Comparison of ENCODE assay signal across 14 cellular contexts in the genomic region with DNA sequence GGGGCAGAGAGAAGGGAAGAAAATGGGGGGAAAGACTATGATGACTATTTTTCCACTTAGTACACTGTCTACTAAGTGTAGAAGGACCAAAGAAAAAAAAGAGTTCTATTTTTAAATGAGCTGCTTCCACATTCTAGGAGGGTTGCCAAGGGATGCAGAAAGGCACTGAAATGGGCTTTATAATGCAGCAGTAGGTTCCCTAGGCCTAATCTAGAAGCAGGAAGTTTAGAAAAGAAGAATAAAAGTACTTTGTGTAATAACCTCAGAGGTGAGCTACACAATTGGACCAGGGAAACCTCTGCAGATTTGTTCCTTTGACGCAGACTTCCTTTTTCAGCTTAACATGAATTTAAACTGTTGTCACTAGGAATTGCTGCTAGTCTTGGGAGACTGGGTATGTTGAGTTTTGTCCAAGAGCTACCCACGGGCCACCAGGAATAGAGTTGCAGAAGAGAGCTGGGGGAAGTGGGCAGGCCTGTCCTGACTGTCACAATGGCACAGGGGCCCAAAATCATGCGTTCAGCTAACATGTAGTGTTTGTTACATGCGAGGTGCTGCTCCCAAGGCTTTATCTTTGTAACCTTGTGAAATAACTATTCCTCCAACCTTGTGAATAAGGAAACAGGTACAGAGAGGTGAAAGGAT. TPM values are rescaled to one million over a fixed set of nuclear protein-coding genes. Genes with fewer than 3 reads are reported as not detected.
DNase-seq lines count a peak whose midpoint lies in the region; ATAC-seq and TF ChIP-seq lines count a peak whose summit lies in the region.
"Had no signal": no experiment of that assay in that cellular context is flagged by ENCODE, and none has a peak within 500 bp of the region (broad histone marks: within the 10 kb centered on the region; RNA-seq: fewer than 3 reads in every experiment).

No MANE protein-coding gene starts in this region.

- H3K27ac ChIP-seq in SK-N-SH (ENCODE audit: low read depth in 2 of 2, low read length in 1 of 2), result no peak overlapping the region
- peak overlapping the region in 10 of 12 donors; percentile 26 to 78 (median 60) for H3K27ac ChIP-seq in heart left ventricle
- H3K27ac ChIP-seq in SJCRH30, result no peak overlapping the region
- no peak overlapping the region for H3K27ac ChIP-seq in foreskin keratinocyte

- no peaks in the 10 kb centered on the region for H4K20me1 ChIP-seq in SK-N-SH (ENCODE audit: insufficient read depth)

- WGBS in SK-N-SH (ENCODE audit: low lambda C conversion rate), result 88% methylated on average over 4 of the region's 4 CpGs
- WGBS in heart left ventricle, 4 donors, result 43 to 61% (median 55%) methylated on average over 3 to 4 of the region's 4 CpGs

- H3K27me3 ChIP-seq in SK-N-SH (ENCODE audit: insufficient read depth), result no peaks in the 10 kb centered on the region
- no peaks in the 10 kb centered on the region for H3K27me3 ChIP-seq in heart left ventricle
- no peaks in the 10 kb centered on the region for H3K27me3 ChIP-seq in SJCRH30
- H3K27me3 ChIP-seq in foreskin keratinocyte, result no peaks in the 10 kb centered on the region

- POLR2A ChIA-PET in SK-N-SH (lab: Yijun Ruan, JAX), result no interaction called here

- CTCF ChIA-PET in SK-N-SH (lab: Yijun Ruan, JAX), result interaction anchor here (0.7 to 0.9 kb wide), 2 partner anchors 13 to 14 kb away, joined by 3 read pairs; no protein-coding TSS in a partner anchor

- no peak overlapping the region for H3K4me3 ChIP-seq in SK-N-SH (ENCODE audit: low read depth in 2 of 2, low read length in 1 of 2)
- H3K4me3 ChIP-seq in heart left ventricle, result no peak overlapping the region
- no peak overlapping the region for H3K4me3 ChIP-seq in SJCRH30

- no peaks in the 10 kb centered on the region for H3K79me2 ChIP-seq in SK-N-SH (ENCODE audit: insufficient read depth)

- TF ChIP-seq CTCF in SK-N-SH (IDR thresholded peaks at IDR 0.05) (no peak), heart left ventricle (IDR thresholded peaks at IDR 0.05) (no peak), foreskin keratinocyte (conservative IDR thresholded peaks at IDR 0.05) (no peak)

- TF ChIP-seq RAD21 in SK-N-SH (IDR thresholded peaks at IDR 0.05; ENCODE audit: low read length), result no peak

- peaks cover 4% of the 10 kb centered on the region for H3F3A ChIP-seq in SK-N-SH (replicated peaks; ENCODE audit: insufficient read depth)

- intact Hi-C loops in heart left ventricle (cut with DNase I), result loop anchor here in 9 of 10 donors (2.0 to 10.0 kb wide), 9 partner anchors 32 to 250 kb away; a partner anchor contains a TSS
- intact Hi-C loops in sciatic nerve (cut with DNase I), result no loop called here

- H3K9me2 ChIP-seq in SK-N-SH, result no peaks in the 10 kb centered on the region

- H3K36me3 ChIP-seq in SK-N-SH (replicated peaks in 1 of 2; ENCODE audit: control insufficient read depth in 1 of 2, insufficient read depth in 2 of 2, low read length in 1 of 2) (no peaks in the 10 kb centered on the region), heart left ventricle (no peaks in the 10 kb centered on the region), SJCRH30 (no peaks in the 10 kb centered on the region)

- no peak for TF ChIP-seq EP300 in SK-N-SH (IDR thresholded peaks at IDR 0.05; ENCODE audit: borderline replicate concordance in 1 of 2, low read depth in 1 of 2, low read length in 1 of 2)

- H2AFZ ChIP-seq in SK-N-SH (ENCODE audit: low read depth), result peak overlapping the region; percentile 57; the same call in 1 of the 2 replicates

- no peak for TF ChIP-seq POLR2A in heart left ventricle (IDR thresholded peaks at IDR 0.05)

- peak; percentile 76 to 93 (median 85) for ATAC-seq in heart left ventricle
- ATAC-seq in sciatic nerve, result peak; percentile 74
- no peak for ATAC-seq in foreskin keratinocyte
- ATAC-seq: Panc1 had no signal

- no peak overlapping the region for H3K9ac ChIP-seq in SK-N-SH

- DNase-seq in CD1c-positive myeloid dendritic cell (ENCODE audit: extremely low spot score) (peak; percentile 71), SK-N-SH (no peak), heart left ventricle (peak in 2 of 5 donors; percentile 38 to 40), sciatic nerve (ENCODE audit: low spot score) (no peak), SJCRH30 (no peak), NCI-H524 (lab: John Stamatoyannopoulos, UW) (no peak), foreskin keratinocyte (no peak)
- no peak for DNase-seq in stimulated activated CD4-positive, alpha-beta T cell treated with anti-CD3 and anti-CD28 coated beads, Interleukin-15, amount 100 ng/mL, for 24 hours
- DNase-seq: activated CD4-positive, CD25-positive, alpha-beta regulatory T cell; CD4-positive, CD25-positive, alpha-beta regulatory T cell; effector CD4-positive, alpha-beta T cell; NCI-H146; stimulated activated CD4-positive, alpha-beta T cell treated with anti-CD3 and anti-CD28 coated beads, Interleukin-4, amount 100 ng/mL, for 4 hours had no signal

- H3K9me3 ChIP-seq in SK-N-SH (no peaks in the 10 kb centered on the region), heart left ventricle (no peaks in the 10 kb centered on the region), SJCRH30 (replicated peaks) (no peaks in the 10 kb centered on the region)

- H3K4me1 ChIP-seq in SK-N-SH (ENCODE audit: control insufficient read depth in 1 of 2, insufficient read depth in 2 of 2, low read depth in 1 of 2, low read length in 1 of 2) (no peaks in the 10 kb centered on the region), heart left ventricle (peaks cover 0 to 40% (median 16%) of the 10 kb centered on the region in 12 donors), SJCRH30 (peaks cover 5% of the 10 kb centered on the region; the same call in 1 of the 2 replicates), foreskin keratinocyte (no peaks in the 10 kb centered on the region)

- H3K4me2 ChIP-seq in SK-N-SH, result no peak overlapping the region

TF ChIP-seq in SK-N-SH, 30 proteins besides CTCF, POLR2A, EP300 and RAD21 (continues in another document):
- no peak for TF ChIP-seq NFIC (IDR thresholded peaks at IDR 0.05; ENCODE audit: borderline replicate concordance)
- no peak for TF ChIP-seq MXI1 (IDR thresholded peaks at IDR 0.05; ENCODE audit: low read depth, low read length)
- no peak for TF ChIP-seq GATA2 (CRISPR knock-in tag; IDR thresholded peaks at IDR 0.05)
- TF ChIP-seq, protein P1, sequence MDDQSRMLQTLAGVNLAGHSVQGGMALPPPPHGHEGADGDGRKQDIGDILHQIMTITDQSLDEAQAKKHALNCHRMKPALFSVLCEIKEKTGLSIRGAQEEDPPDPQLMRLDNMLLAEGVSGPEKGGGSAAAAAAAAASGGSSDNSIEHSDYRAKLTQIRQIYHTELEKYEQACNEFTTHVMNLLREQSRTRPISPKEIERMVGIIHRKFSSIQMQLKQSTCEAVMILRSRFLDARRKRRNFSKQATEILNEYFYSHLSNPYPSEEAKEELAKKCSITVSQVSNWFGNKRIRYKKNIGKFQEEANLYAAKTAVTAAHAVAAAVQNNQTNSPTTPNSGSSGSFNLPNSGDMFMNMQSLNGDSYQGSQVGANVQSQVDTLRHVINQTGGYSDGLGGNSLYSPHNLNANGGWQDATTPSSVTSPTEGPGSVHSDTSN (IDR thresholded peaks at IDR 0.05), result no peak
- no peak for TF ChIP-seq POLR2AphosphoS5 (IDR thresholded peaks at IDR 0.05; ENCODE audit: low read depth, low read length)
- no peak for TF ChIP-seq EZH2phosphoT487 (IDR thresholded peaks at IDR 0.05; ENCODE audit: borderline replicate concordance, low read depth)
- no peak for TF ChIP-seq GABPA (IDR thresholded peaks at IDR 0.05; ENCODE audit: low read depth)
- TF ChIP-seq FOXJ3 (CRISPR knock-in tag; IDR thresholded peaks at IDR 0.05), result no peak
- no peak for TF ChIP-seq MEF2A (IDR thresholded peaks at IDR 0.05; ENCODE audit: borderline replicate concordance, low read depth)
- TF ChIP-seq FOXM1 (IDR thresholded peaks at IDR 0.05; ENCODE audit: low read depth), result no peak
- TF ChIP-seq JUND (IDR thresholded peaks at IDR 0.05), result no peak
- TF ChIP-seq RCOR1 (IDR thresholded peaks at IDR 0.05; ENCODE audit: low read length), result no peak
- TF ChIP-seq, protein P2, sequence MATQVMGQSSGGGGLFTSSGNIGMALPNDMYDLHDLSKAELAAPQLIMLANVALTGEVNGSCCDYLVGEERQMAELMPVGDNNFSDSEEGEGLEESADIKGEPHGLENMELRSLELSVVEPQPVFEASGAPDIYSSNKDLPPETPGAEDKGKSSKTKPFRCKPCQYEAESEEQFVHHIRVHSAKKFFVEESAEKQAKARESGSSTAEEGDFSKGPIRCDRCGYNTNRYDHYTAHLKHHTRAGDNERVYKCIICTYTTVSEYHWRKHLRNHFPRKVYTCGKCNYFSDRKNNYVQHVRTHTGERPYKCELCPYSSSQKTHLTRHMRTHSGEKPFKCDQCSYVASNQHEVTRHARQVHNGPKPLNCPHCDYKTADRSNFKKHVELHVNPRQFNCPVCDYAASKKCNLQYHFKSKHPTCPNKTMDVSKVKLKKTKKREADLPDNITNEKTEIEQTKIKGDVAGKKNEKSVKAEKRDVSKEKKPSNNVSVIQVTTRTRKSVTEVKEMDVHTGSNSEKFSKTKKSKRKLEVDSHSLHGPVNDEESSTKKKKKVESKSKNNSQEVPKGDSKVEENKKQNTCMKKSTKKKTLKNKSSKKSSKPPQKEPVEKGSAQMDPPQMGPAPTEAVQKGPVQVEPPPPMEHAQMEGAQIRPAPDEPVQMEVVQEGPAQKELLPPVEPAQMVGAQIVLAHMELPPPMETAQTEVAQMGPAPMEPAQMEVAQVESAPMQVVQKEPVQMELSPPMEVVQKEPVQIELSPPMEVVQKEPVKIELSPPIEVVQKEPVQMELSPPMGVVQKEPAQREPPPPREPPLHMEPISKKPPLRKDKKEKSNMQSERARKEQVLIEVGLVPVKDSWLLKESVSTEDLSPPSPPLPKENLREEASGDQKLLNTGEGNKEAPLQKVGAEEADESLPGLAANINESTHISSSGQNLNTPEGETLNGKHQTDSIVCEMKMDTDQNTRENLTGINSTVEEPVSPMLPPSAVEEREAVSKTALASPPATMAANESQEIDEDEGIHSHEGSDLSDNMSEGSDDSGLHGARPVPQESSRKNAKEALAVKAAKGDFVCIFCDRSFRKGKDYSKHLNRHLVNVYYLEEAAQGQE (IDR thresholded peaks at IDR 0.05; ENCODE audit: low read depth, low read length), result no peak
- TF ChIP-seq TCF12 (IDR thresholded peaks at IDR 0.05), result no peak
- TF ChIP-seq NRF1 (IDR thresholded peaks at IDR 0.05; ENCODE audit: low read depth, low read length), result no peak
- no peak for TF ChIP-seq TAF1 (IDR thresholded peaks at IDR 0.05; ENCODE audit: borderline replicate concordance, low read depth, low read length)
- no peak for TF ChIP-seq ELF1 (IDR thresholded peaks at IDR 0.05)
- TF ChIP-seq FOSL2 (IDR thresholded peaks at IDR 0.05; ENCODE audit: borderline replicate concordance, low read depth), result no peak

RNA-seq across cellular contexts. Expression of a gene that starts 34.6 kb away (rescaled TPM):
- polyA plus RNA-seq in SK-N-SH (2012; rRNA removed) (111 and 113 TPM in 2 replicates), heart left ventricle (100 to 1,000 TPM in 1 of 2 donors, 10 to 100 TPM in 1; 87.7 to 164 TPM), foreskin keratinocyte (176 and 178 TPM in 2 replicates)
- 131 and 214 TPM in 2 replicates for polyA plus RNA-seq in SK-N-SH (2012; cell fraction: cytosol; rRNA removed)
- 25.4 and 55.8 TPM in 2 replicates for polyA plus RNA-seq in SK-N-SH (2012; cell fraction: nucleus; rRNA removed)
- total RNA-seq in heart left ventricle (100 to 1,000 TPM in 6 of 9 donors, 10 to 100 TPM in 3; 49.0 to 137 (median 118) TPM), sciatic nerve (100 TPM), foreskin keratinocyte (135 and 149 TPM in 2 replicates)
- 118 and 127 TPM in 2 replicates for total RNA-seq in SJCRH30 (2014; rRNA removed; shearing (Covaris generic))

Comparison
In these comparisons a context has a peak if more than half of its experiments do, and no peak if none do; other contexts are left out.
1. H3K27ac ChIP-seq: peak in heart left ventricle (10 of 12); none in SK-N-SH (0 of 2), SJCRH30 (single experiment) and foreskin keratinocyte (single experiment).